ENCODE assay signal across 8 cellular contexts in the genomic region with DNA sequence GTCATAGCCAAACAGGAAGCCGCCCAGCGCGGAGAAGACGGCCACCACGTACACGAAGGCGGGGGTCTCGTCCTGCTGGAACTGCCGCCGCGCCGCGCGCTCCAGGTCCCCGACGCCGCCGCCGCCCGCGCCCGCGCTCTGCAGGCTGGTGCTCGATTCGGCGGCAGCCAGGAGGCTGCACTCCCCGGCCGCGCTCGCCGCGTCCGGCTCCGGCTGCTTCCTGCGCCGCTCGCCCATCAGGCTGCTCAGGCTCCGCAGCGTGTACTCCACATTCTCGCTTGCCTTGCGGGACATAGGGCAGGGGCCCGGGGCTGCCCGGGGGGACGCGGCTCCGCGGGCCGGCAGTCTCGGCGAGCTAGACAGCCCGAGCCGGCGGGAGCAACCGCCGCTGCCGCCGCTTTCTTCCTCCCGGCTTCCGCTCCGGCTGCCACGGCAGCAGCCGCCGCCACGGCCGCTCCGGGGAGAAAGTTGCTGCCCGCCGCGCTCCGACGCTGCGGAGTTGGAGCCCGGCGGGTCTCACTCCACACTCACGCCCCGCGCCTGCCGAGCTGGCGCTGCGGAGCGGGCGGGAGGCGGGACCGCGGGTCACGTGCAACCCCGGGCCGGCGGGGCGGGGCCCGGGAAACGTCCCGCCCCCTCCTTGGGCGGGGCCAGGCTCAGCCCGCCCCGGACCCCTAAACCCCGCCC. TPM values are rescaled to one million over a fixed set of nuclear protein-coding genes. Genes with fewer than 3 reads are reported as not detected.
DNase-seq lines count a peak whose midpoint lies in the region; ATAC-seq and TF ChIP-seq lines count a peak whose summit lies in the region.

A gene (minus strand): TSS at position 567 of the 687 bp plus-strand sequence. CDS start 273 bp downstream, at position 294.

- BruUV-seq in Panc1 (replicated peaks; lab: Mats Ljungman, UMichigan), result no TSS peak

- intact Hi-C loops in Panc1 (cut with micrococcal nuclease; ENCODE audit: unreplicated experiment), result loop anchor here (1.0 kb wide), 1 partner anchor 94 kb away; no protein-coding TSS in a partner anchor

- in situ Hi-C loops in Panc1 (cut with HindIII; ENCODE audit: low pct_unique_long_range_greater_than_20kb, low sequenced_read_pairs), result no loop called here

- peaks cover 22% of the 10 kb centered on the region for H3K4me1 ChIP-seq in Panc1 (ENCODE audit: control insufficient read depth, insufficient read depth, low read length)

- H3K9me3 ChIP-seq in Panc1 (ENCODE audit: control insufficient read depth, insufficient read depth, low read depth, low read length), result no peaks in the 10 kb centered on the region

- peak within 1 kb of the TSS; percentile 59 to 71 for H3K4me3 ChIP-seq in Panc1 (ENCODE audit: low read depth in 2 of 2, low read length in 2 of 2)
- H3K4me3 ChIP-seq in fibroblast of pulmonary artery (replicated peaks; ENCODE audit: low read depth, low read length), result peak within 1 kb of the TSS; percentile 73

- DNase-seq in D341Med (ENCODE audit: low spot score) (peak; percentile 94), GM20000 (ENCODE audit: low spot score) (peak; percentile 91), HPDE6-E6E7 (ENCODE audit: extremely low spot score) (peak; percentile 67), Panc1 (ENCODE audit: low read depth, low spot score) (no peak), fibroblast of pulmonary artery (ENCODE audit: low read depth) (peak; percentile 66)
- DNase-seq in activated T-helper 1 cell treated with anti-CD3 and anti-CD28 coated beads, Interleukin-2, amount 50 U/mL, for 16 hours (ENCODE audit: low read depth in 1 of 2, low spot score in 1 of 2), result peak; percentile 40 to 68
- DNase-seq in stimulated activated naive CD8-positive, alpha-beta T cell treated with anti-CD3 and anti-CD28 coated beads, Interleukin-15, Interleukin-2, amounts not matched to agents 100 U/mL and 50 U/mL, for 24 hours, result peak; percentile 78

- CTCF ChIA-PET in Panc1 (lab: Charles Lee), result interaction anchor here (0.6 to 2.1 kb wide), 4 partner anchors 95 to 486 kb away, joined by 3 to 11 read pairs (median 4); a partner anchor contains a TSS

- H3K27me3 Mint-ChIP-seq in nephron (ENCODE audit: low read depth), result peaks cover 18% of the 10 kb centered on the region

- H3K36me3 ChIP-seq in Panc1 (ENCODE audit: control insufficient read depth, insufficient read depth, low read length), result no peaks in the 10 kb centered on the region

- TF ChIP-seq CTCF in GM20000 (IDR thresholded peaks at IDR 0.05; ENCODE audit: extremely low read depth, missing control alignments) (no peak), Panc1 (IDR thresholded peaks at IDR 0.05) (no peak), fibroblast of pulmonary artery (IDR thresholded peaks at IDR 0.05; ENCODE audit: low read length, missing control alignments) (no peak), nephron (IDR thresholded peaks at IDR 0.05; ENCODE audit: unreplicated experiment in 3 of 3) (no peak)

- peaks cover 16% of the 10 kb centered on the region for H3K4me1 Mint-ChIP-seq in nephron

- peak within 1 kb of the TSS; percentile 27 to 69 (median 47) for H3K27ac Mint-ChIP-seq in nephron

- H3K9me3 Mint-ChIP-seq in nephron, result no peaks in the 10 kb centered on the region

- POLR2A ChIA-PET in Panc1 (lab: Charles Lee), result no interaction called here

- H3K4me3 Mint-ChIP-seq in nephron, result peak within 1 kb of the TSS; percentile 86 to 91 (median 88)

- no peaks in the 10 kb centered on the region for H3K27me3 ChIP-seq in Panc1 (ENCODE audit: control insufficient read depth, insufficient read depth, low read length)

- peak; percentile 92 for ATAC-seq in Panc1
- peak; percentile 86 for ATAC-seq in stimulated activated naive CD8-positive, alpha-beta T cell treated with anti-CD3 and anti-CD28 coated beads, Interleukin-15, Interleukin-2, amounts not matched to agents 100 U/mL and 50 U/mL, for 24 hours

- peak within 1 kb of the TSS; percentile 66 for H3K27ac ChIP-seq in Panc1 (ENCODE audit: low read length)

- no peaks in the 10 kb centered on the region for H3K36me3 Mint-ChIP-seq in nephron (ENCODE audit: low read depth)

RNA-seq across cellular contexts. Expression of the gene that starts here (rescaled TPM):
- 12.1 TPM for total RNA-seq in Panc1 (2021; ENCODE audit: unreplicated experiment)
- polyA plus RNA-seq in Panc1 (2012; ENCODE audit: insufficient read length), result 4.3 TPM
